In genomic region chr1:22143065-22143514, GRCh38 we compare ENCODE assay signal across 7 cellular contexts. TPM values are rescaled to one million over a fixed set of nuclear protein-coding genes. Genes with fewer than 3 reads are reported as not detected.
DNase-seq lines count a peak whose midpoint lies in the region; ATAC-seq and TF ChIP-seq lines count a peak whose summit lies in the region.

TSS of gene WNT4 (minus strand) at chr1:22143097. CDS start at chr1:22142922, 175 bp downstream.

- H3K27ac ChIP-seq in gastroesophageal sphincter (peak within 1 kb of the TSS in 1 of 4 donors; percentile 52), neuronal stem cell (replicated peaks; ENCODE audit: low read length) (no peak within 1 kb of the TSS)

- no peak within 1 kb of the TSS for H4K91ac ChIP-seq in neuronal stem cell (ENCODE audit: low read depth, low read length, poor library complexity)

- H3K4me3 ChIP-seq in gastroesophageal sphincter (peak within 1 kb of the TSS; percentile 31 to 59), neuronal stem cell (ENCODE audit: low read length in 2 of 2) (peak within 1 kb of the TSS; percentile 20 to 73)

- H3K9me3 ChIP-seq in ES-I3 (ENCODE audit: control insufficient read depth, insufficient read depth, low read length) (no peaks in the 10 kb centered on the region), gastroesophageal sphincter (no peaks in the 10 kb centered on the region), neuronal stem cell (replicated peaks in 1 of 2; ENCODE audit: control insufficient read depth in 2 of 2, insufficient read depth in 1 of 2, low read depth in 1 of 2, low read length in 2 of 2) (no peaks in the 10 kb centered on the region)

- H2BK15ac ChIP-seq in neuronal stem cell (ENCODE audit: low read length): no peak within 1 kb of the TSS

- H3K27me3 ChIP-seq in gastroesophageal sphincter (peaks cover 92% of the 10 kb centered on the region), neuronal stem cell (ENCODE audit: control insufficient read depth in 3 of 3, insufficient read depth in 3 of 3, low read depth in 1 of 3, low read length in 3 of 3) (peaks cover 11 to 85% (median 68%) of the 10 kb centered on the region in 3 experiments)

- peak within 1 kb of the TSS; percentile 82 for H2AFZ ChIP-seq in neuronal stem cell (ENCODE audit: low read length)

- no peak within 1 kb of the TSS for H3K14ac ChIP-seq in neuronal stem cell (ENCODE audit: low read length)

- H2AK5ac ChIP-seq in neuronal stem cell (ENCODE audit: low read depth, low read length): no peak within 1 kb of the TSS

- no peaks in the 10 kb centered on the region for H3K36me3 ChIP-seq in ES-I3 (ENCODE audit: insufficient read depth, low read length)
- no peaks in the 10 kb centered on the region for H3K36me3 ChIP-seq in gastroesophageal sphincter
- H3K36me3 ChIP-seq in neuronal stem cell (replicated peaks in 1 of 2; ENCODE audit: control insufficient read depth in 2 of 2, insufficient read depth in 2 of 2, low read length in 2 of 2): no peaks in the 10 kb centered on the region

- DNase-seq in activated CD8-positive, alpha-beta memory T cell treated with anti-CD3 and anti-CD28 coated beads, Interleukin-2, amount 10 ng/mL, durations not matched to agents 7 days and 5 days: no peak
- no peak for DNase-seq in neuronal stem cell (ENCODE audit: low spot score)

- H3K27me3 Mint-ChIP-seq in activated CD8-positive, alpha-beta memory T cell treated with anti-CD3 and anti-CD28 coated beads, Interleukin-2, amount 10 ng/mL, durations not matched to agents 7 days and 5 days: peaks cover 59% of the 10 kb centered on the region

- H2BK5ac ChIP-seq in neuronal stem cell (ENCODE audit: low read length): no peak within 1 kb of the TSS

- peak within 1 kb of the TSS; percentile 85 for H3K4me2 ChIP-seq in neuronal stem cell (ENCODE audit: insufficient read depth, low read length, poor library complexity, severe bottlenecking)

- peaks cover 4% of the 10 kb centered on the region for H3K4me1 Mint-ChIP-seq in activated CD8-positive, alpha-beta memory T cell treated with anti-CD3 and anti-CD28 coated beads, Interleukin-2, amount 10 ng/mL, durations not matched to agents 7 days and 5 days

- no peaks in the 10 kb centered on the region for H3K9me3 Mint-ChIP-seq in activated CD8-positive, alpha-beta memory T cell treated with anti-CD3 and anti-CD28 coated beads, Interleukin-2, amount 10 ng/mL, durations not matched to agents 7 days and 5 days (ENCODE audit: low read depth)

- peak within 1 kb of the TSS; percentile 59 for H3K9ac ChIP-seq in ES-I3 (ENCODE audit: low read depth, low read length)
- H3K9ac ChIP-seq in neuronal stem cell (ENCODE audit: low read depth, low read length, poor library complexity): peak within 1 kb of the TSS; percentile 30

- peak; percentile 48 for ATAC-seq in HG03342 (IDR thresholded peaks at IDR 0.05; ENCODE audit: unreplicated experiment)
- ATAC-seq in activated CD8-positive, alpha-beta memory T cell treated with anti-CD3 and anti-CD28 coated beads, Interleukin-2, amount 10 ng/mL, durations not matched to agents 7 days and 5 days: peak; percentile 79
- peak; percentile 64 for ATAC-seq in gastroesophageal sphincter
- ATAC-seq in GM21528 (IDR thresholded peaks at IDR 0.05; ENCODE audit: low FRiP score, unreplicated experiment): no peak
- no peak for ATAC-seq in GM21515 (IDR thresholded peaks at IDR 0.05; ENCODE audit: unreplicated experiment)

- H3K4me3 Mint-ChIP-seq in activated CD8-positive, alpha-beta memory T cell treated with anti-CD3 and anti-CD28 coated beads, Interleukin-2, amount 10 ng/mL, durations not matched to agents 7 days and 5 days: peak within 1 kb of the TSS; percentile 54

- H3K4me1 ChIP-seq in ES-I3 (ENCODE audit: insufficient read depth, low read length) (peaks cover 15% of the 10 kb centered on the region), gastroesophageal sphincter (peaks cover 0 to 24% (median 13%) of the 10 kb centered on the region in 3 donors), neuronal stem cell (ENCODE audit: control insufficient read depth in 2 of 2, insufficient read depth in 1 of 2, low read depth in 1 of 2, low read length in 2 of 2) (peaks cover 9 to 12% of the 10 kb centered on the region in 2 donors)

- no peak for TF ChIP-seq EP300 in gastroesophageal sphincter (IDR thresholded peaks at IDR 0.05)

- peak in 2 of 4 experiments; percentile 6 to 35 for TF ChIP-seq CTCF in gastroesophageal sphincter (IDR thresholded peaks at IDR 0.05)

- no peak within 1 kb of the TSS for H3K4ac ChIP-seq in neuronal stem cell (ENCODE audit: low read length)

- H3K18ac ChIP-seq in neuronal stem cell (ENCODE audit: low read length): peak within 1 kb of the TSS; percentile 35

- no peak within 1 kb of the TSS for H3K27ac Mint-ChIP-seq in activated CD8-positive, alpha-beta memory T cell treated with anti-CD3 and anti-CD28 coated beads, Interleukin-2, amount 10 ng/mL, durations not matched to agents 7 days and 5 days

- no peak within 1 kb of the TSS for H2BK12ac ChIP-seq in neuronal stem cell (ENCODE audit: low read length)

- no CpG with 5 or more reads among the region's 67 CpGs for WGBS in gastroesophageal sphincter (ENCODE audit: low coverage in 1 of 2), 2 donors
- no CpG with 5 or more reads among the region's 67 CpGs for WGBS in neuronal stem cell (ENCODE audit: extremely low coverage in 2 of 2, insufficient read length in 2 of 2, insufficient replicate concordance in 1 of 2), 2 donors

- no peaks in the 10 kb centered on the region for H3K36me3 Mint-ChIP-seq in activated CD8-positive, alpha-beta memory T cell treated with anti-CD3 and anti-CD28 coated beads, Interleukin-2, amount 10 ng/mL, durations not matched to agents 7 days and 5 days

- no peaks in the 10 kb centered on the region for H3K79me1 ChIP-seq in neuronal stem cell (ENCODE audit: low read depth, low read length)

- no peak for TF ChIP-seq POLR2A in gastroesophageal sphincter (IDR thresholded peaks at IDR 0.05)

- H2BK120ac ChIP-seq in neuronal stem cell (ENCODE audit: low read depth, low read length): no peak within 1 kb of the TSS

- H4K8ac ChIP-seq in neuronal stem cell (ENCODE audit: low read depth, low read length): no peak within 1 kb of the TSS

- no peak within 1 kb of the TSS for H3K23ac ChIP-seq in neuronal stem cell (ENCODE audit: low read depth, low read length, poor library complexity)

- CTCF ChIA-PET in activated CD8-positive, alpha-beta memory T cell treated with anti-CD3 and anti-CD28 coated beads, Interleukin-2, amount 10 ng/mL, durations not matched to agents 7 days and 5 days (lab: Charles Lee): interaction anchor here (1.1 to 2.0 kb wide), 3 partner anchors 11 to 273 kb away, joined by 3 to 5 read pairs (median 5); no protein-coding TSS in a partner anchor

RNA-seq across cellular contexts. Expression of gene WNT4, which starts in this region (rescaled TPM):
- total RNA-seq in activated CD8-positive, alpha-beta memory T cell treated with anti-CD3 and anti-CD28 coated beads, Interleukin-2, amount 10 ng/mL, durations not matched to agents 7 days and 5 days: not detected
- under 1 TPM in 3 of 4 donors, not detected in 1; 0.12 to 0.27 (median 0.27) TPM for total RNA-seq in gastroesophageal sphincter
- polyA plus RNA-seq in neuronal stem cell (2013, experiment 1 of 2): not detected
- not detected for polyA plus RNA-seq in neuronal stem cell (2013, experiment 2 of 2)

Comparison
In these comparisons a context has a peak if more than half of its experiments do, and no peak if none do; other contexts are left out.
1. Peak in ATAC-seq in activated CD8-positive, alpha-beta memory T cell treated with anti-CD3 and anti-CD28 coated beads, Interleukin-2, amount 10 ng/mL, durations not matched to agents 7 days and 5 days; RNA of the gene not detected or under 1 TPM.
2. Peak in ATAC-seq and H3K4me3 ChIP-seq in gastroesophageal sphincter; RNA of the gene not detected or under 1 TPM.